In the genomic region with DNA sequence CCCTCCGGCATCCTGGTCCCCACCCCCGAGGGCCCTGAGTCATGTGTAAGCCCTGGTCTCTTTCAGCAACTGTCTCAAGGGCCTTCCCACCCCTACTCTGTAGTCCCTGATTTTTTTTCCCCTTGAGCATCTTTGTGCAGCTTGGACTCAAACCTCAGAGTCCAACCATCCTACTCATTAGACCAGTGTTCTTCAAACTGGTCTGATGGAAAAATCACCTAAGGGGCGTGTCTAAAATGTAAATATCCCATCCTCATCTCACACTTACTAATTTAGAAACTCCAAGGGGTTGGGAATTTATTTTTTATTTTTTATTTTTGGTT, we compare ENCODE assay signal across 8 cellular contexts. TPM values are rescaled to one million over a fixed set of nuclear protein-coding genes. Genes with fewer than 3 reads are reported as not detected.
A peak's percentile ranks its signal among the peaks of the same experiment; 100 is the strongest.
DNase-seq lines count a peak whose midpoint lies in the region; ATAC-seq and TF ChIP-seq lines count a peak whose summit lies in the region.

No MANE protein-coding gene starts in this region.

- no peaks in the 10 kb centered on the region for H3K9me3 ChIP-seq in iPS DF 6.9 (ENCODE audit: control insufficient read depth, insufficient read depth, low read length)

- H3K4me1 ChIP-seq in iPS DF 6.9 (ENCODE audit: control insufficient read depth, insufficient read depth, low read length), result peaks cover 2% of the 10 kb centered on the region; the same call in 1 of the 2 replicates

- no peaks in the 10 kb centered on the region for H3K9me3 Mint-ChIP-seq in activated naive CD4-positive, alpha-beta T cell treated with anti-CD3 and anti-CD28 coated beads for 36 hours
- H3K9me3 Mint-ChIP-seq in WTC11, result no peaks in the 10 kb centered on the region
- H3K9me3 Mint-ChIP-seq in stimulated activated effector memory CD8-positive, alpha-beta T cell treated with anti-CD3 and anti-CD28 coated beads, Interleukin-12 subunit alpha, Interleukin-12 subunit beta, amount 100 ng/mL, for 72 hours, result no peaks in the 10 kb centered on the region

- H3K36me3 Mint-ChIP-seq in activated naive CD4-positive, alpha-beta T cell treated with anti-CD3 and anti-CD28 coated beads for 36 hours (ENCODE audit: low read depth), result peaks cover 3% of the 10 kb centered on the region
- H3K36me3 Mint-ChIP-seq in WTC11, result peaks cover 16% of the 10 kb centered on the region
- H3K36me3 Mint-ChIP-seq in stimulated activated effector memory CD8-positive, alpha-beta T cell treated with anti-CD3 and anti-CD28 coated beads, Interleukin-12 subunit alpha, Interleukin-12 subunit beta, amount 100 ng/mL, for 72 hours, result peaks cover 16% of the 10 kb centered on the region

- H3K4me3 ChIP-seq in iPS DF 6.9 (ENCODE audit: low read length), result peak overlapping the region; percentile 94

- intact Hi-C loops in activated naive CD4-positive, alpha-beta T cell treated with anti-CD3 and anti-CD28 coated beads for 36 hours (cut with micrococcal nuclease), result loop anchor here (2.0 kb wide), 2 partner anchors 56 to 68 kb away; a partner anchor contains a TSS

- peak overlapping the region; percentile 96 for H3K27ac Mint-ChIP-seq in activated naive CD4-positive, alpha-beta T cell treated with anti-CD3 and anti-CD28 coated beads for 36 hours
- H3K27ac Mint-ChIP-seq in WTC11, result peak overlapping the region; percentile 98
- H3K27ac Mint-ChIP-seq in stimulated activated effector memory CD8-positive, alpha-beta T cell treated with anti-CD3 and anti-CD28 coated beads, Interleukin-12 subunit alpha, Interleukin-12 subunit beta, amount 100 ng/mL, for 72 hours, result peak overlapping the region; percentile 92

- no peak for DNase-seq in activated naive CD4-positive, alpha-beta T cell treated with anti-CD3 and anti-CD28 coated beads for 36 hours
- DNase-seq in activated naive CD4-positive, alpha-beta T cell treated with Interleukin-2 at 50 U/mL for 16 hours, result no peak
- DNase-seq in WTC11 (ENCODE audit: low spot score) (no peak), iPS DF 6.9 (ENCODE audit: low read depth, low spot score) (no peak)
- DNase-seq in stimulated activated effector memory CD8-positive, alpha-beta T cell treated with anti-CD3 and anti-CD28 coated beads, Interleukin-12 subunit alpha, Interleukin-12 subunit beta, amount 100 ng/mL, for 72 hours (ENCODE audit: low spot score in 2 of 2), result no peak

- no peak for TF ChIP-seq CTCF in WTC11 (IDR thresholded peaks at IDR 0.05)

- peaks cover 20% of the 10 kb centered on the region for H3K36me3 ChIP-seq in iPS DF 6.9 (ENCODE audit: control insufficient read depth, insufficient read depth, low read length)

- WGBS in iPS DF 6.9 (ENCODE audit: insufficient coverage, insufficient read length), result no CpG with 5 or more reads among the region's 3 CpGs

- no peak for ATAC-seq in WTC11
- no peak for ATAC-seq in stimulated activated effector memory CD8-positive, alpha-beta T cell treated with anti-CD3 and anti-CD28 coated beads, Interleukin-12 subunit alpha, Interleukin-12 subunit beta, amount 100 ng/mL, for 72 hours
- ATAC-seq in GM19397 (IDR thresholded peaks at IDR 0.05; ENCODE audit: unreplicated experiment), result no peak
- no peak for ATAC-seq in HG02973 (IDR thresholded peaks at IDR 0.05; ENCODE audit: unreplicated experiment)
- no peak for ATAC-seq in HG03108 (IDR thresholded peaks at IDR 0.05; ENCODE audit: unreplicated experiment)

- no peak overlapping the region for H3K27ac ChIP-seq in iPS DF 6.9 (ENCODE audit: low read length)

- CTCF ChIA-PET in activated naive CD4-positive, alpha-beta T cell treated with anti-CD3 and anti-CD28 coated beads for 36 hours (lab: Charles Lee), result interaction anchor here (0.8 kb wide), 1 partner anchor 95 kb away, joined by 3 read pairs; no protein-coding TSS in a partner anchor
- CTCF ChIA-PET in WTC11 (lab: Charles Lee), result interaction anchor here (1.4 to 1.9 kb wide), 3 partner anchors 16 to 52 kb away, joined by 3 to 7 read pairs (median 6); a partner anchor contains a TSS

- POLR2A ChIA-PET in WTC11 (lab: Charles Lee), result interaction anchor here (1.0 to 1.2 kb wide), 4 partner anchors 12 to 63 kb away, joined by 3 to 5 read pairs (median 3); no protein-coding TSS in a partner anchor

- no peaks in the 10 kb centered on the region for H3K27me3 Mint-ChIP-seq in activated naive CD4-positive, alpha-beta T cell treated with anti-CD3 and anti-CD28 coated beads for 36 hours (ENCODE audit: low read depth)
- no peaks in the 10 kb centered on the region for H3K27me3 Mint-ChIP-seq in WTC11 (ENCODE audit: low read depth)

- H3K4me3 Mint-ChIP-seq in activated naive CD4-positive, alpha-beta T cell treated with anti-CD3 and anti-CD28 coated beads for 36 hours, result peak overlapping the region; percentile 98
- peak overlapping the region; percentile 97 for H3K4me3 Mint-ChIP-seq in WTC11
- H3K4me3 Mint-ChIP-seq in stimulated activated effector memory CD8-positive, alpha-beta T cell treated with anti-CD3 and anti-CD28 coated beads, Interleukin-12 subunit alpha, Interleukin-12 subunit beta, amount 100 ng/mL, for 72 hours, result peak overlapping the region; percentile 85

- H3K27me3 ChIP-seq in iPS DF 6.9 (ENCODE audit: control insufficient read depth, insufficient read depth, low read length), result no peaks in the 10 kb centered on the region

- peaks cover 39% of the 10 kb centered on the region for H3K4me1 Mint-ChIP-seq in activated naive CD4-positive, alpha-beta T cell treated with anti-CD3 and anti-CD28 coated beads for 36 hours (ENCODE audit: low read depth)
- H3K4me1 Mint-ChIP-seq in WTC11, result peaks cover 31% of the 10 kb centered on the region
- H3K4me1 Mint-ChIP-seq in stimulated activated effector memory CD8-positive, alpha-beta T cell treated with anti-CD3 and anti-CD28 coated beads, Interleukin-12 subunit alpha, Interleukin-12 subunit beta, amount 100 ng/mL, for 72 hours, result peaks cover 55% of the 10 kb centered on the region

TF ChIP-seq in WTC11, 78 proteins besides CTCF, POLR2A, EP300 and RAD21 (continues in another document):
- TF ChIP-seq ZNF232 (CRISPR knock-in tag; IDR thresholded peaks at IDR 0.05) (no peak), ZNF121 (CRISPR knock-in tag; IDR thresholded peaks at IDR 0.05) (no peak), PRRX2 (CRISPR knock-in tag; IDR thresholded peaks at IDR 0.05) (no peak), TP53 (CRISPR knock-in tag; IDR thresholded peaks at IDR 0.05) (no peak), ZNF138 (CRISPR knock-in tag; conservative IDR thresholded peaks at IDR 0.05) (no peak), RORB (CRISPR knock-in tag; IDR thresholded peaks at IDR 0.05) (no peak), FOXP1 (CRISPR knock-in tag; IDR thresholded peaks at IDR 0.05; ENCODE audit: borderline replicate concordance) (no peak), OVOL2 (CRISPR knock-in tag; IDR thresholded peaks at IDR 0.05; ENCODE audit: borderline replicate concordance) (no peak), ZNF671 (CRISPR knock-in tag; IDR thresholded peaks at IDR 0.05) (no peak), FOXK1 (CRISPR knock-in tag; IDR thresholded peaks at IDR 0.05) (no peak)
- TF ChIP-seq, protein P1, sequence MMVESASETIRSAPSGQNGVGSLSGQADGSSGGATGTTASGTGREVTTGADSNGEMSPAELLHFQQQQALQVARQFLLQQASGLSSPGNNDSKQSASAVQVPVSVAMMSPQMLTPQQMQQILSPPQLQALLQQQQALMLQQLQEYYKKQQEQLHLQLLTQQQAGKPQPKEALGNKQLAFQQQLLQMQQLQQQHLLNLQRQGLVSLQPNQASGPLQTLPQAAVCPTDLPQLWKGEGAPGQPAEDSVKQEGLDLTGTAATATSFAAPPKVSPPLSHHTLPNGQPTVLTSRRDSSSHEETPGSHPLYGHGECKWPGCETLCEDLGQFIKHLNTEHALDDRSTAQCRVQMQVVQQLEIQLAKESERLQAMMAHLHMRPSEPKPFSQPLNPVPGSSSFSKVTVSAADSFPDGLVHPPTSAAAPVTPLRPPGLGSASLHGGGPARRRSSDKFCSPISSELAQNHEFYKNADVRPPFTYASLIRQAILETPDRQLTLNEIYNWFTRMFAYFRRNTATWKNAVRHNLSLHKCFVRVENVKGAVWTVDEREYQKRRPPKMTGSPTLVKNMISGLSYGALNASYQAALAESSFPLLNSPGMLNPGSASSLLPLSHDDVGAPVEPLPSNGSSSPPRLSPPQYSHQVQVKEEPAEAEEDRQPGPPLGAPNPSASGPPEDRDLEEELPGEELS (CRISPR knock-in tag; IDR thresholded peaks at IDR 0.05), result no peak
- TF ChIP-seq, protein P2, sequence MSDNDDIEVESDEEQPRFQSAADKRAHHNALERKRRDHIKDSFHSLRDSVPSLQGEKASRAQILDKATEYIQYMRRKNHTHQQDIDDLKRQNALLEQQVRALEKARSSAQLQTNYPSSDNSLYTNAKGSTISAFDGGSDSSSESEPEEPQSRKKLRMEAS (CRISPR knock-in tag; IDR thresholded peaks at IDR 0.05), result no peak
- TF ChIP-seq, protein P3, sequence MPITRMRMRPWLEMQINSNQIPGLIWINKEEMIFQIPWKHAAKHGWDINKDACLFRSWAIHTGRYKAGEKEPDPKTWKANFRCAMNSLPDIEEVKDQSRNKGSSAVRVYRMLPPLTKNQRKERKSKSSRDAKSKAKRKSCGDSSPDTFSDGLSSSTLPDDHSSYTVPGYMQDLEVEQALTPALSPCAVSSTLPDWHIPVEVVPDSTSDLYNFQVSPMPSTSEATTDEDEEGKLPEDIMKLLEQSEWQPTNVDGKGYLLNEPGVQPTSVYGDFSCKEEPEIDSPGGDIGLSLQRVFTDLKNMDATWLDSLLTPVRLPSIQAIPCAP (CRISPR knock-in tag; IDR thresholded peaks at IDR 0.05), result no peak
- TF ChIP-seq, protein P4, sequence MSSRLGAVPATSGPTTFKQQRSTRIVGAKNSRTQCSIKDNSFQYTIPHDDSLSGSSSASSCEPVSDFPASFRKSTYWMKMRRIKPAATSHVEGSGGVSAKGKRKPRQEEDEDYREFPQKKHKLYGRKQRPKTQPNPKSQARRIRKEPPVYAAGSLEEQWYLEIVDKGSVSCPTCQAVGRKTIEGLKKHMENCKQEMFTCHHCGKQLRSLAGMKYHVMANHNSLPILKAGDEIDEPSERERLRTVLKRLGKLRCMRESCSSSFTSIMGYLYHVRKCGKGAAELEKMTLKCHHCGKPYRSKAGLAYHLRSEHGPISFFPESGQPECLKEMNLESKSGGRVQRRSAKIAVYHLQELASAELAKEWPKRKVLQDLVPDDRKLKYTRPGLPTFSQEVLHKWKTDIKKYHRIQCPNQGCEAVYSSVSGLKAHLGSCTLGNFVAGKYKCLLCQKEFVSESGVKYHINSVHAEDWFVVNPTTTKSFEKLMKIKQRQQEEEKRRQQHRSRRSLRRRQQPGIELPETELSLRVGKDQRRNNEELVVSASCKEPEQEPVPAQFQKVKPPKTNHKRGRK (CRISPR knock-in tag; IDR thresholded peaks at IDR 0.05; ENCODE audit: borderline replicate concordance), result no peak

RNA-seq across cellular contexts. Expression of a gene that starts 0.6 kb away (rescaled TPM):
- total RNA-seq in activated naive CD4-positive, alpha-beta T cell treated with anti-CD3 and anti-CD28 coated beads for 36 hours, result 10 to 100 TPM; 15.9 to 19.4 TPM
- total RNA-seq in WTC11 (2021), result 121 to 122 TPM (median 121 TPM) in 3 replicates

RNA-seq across cellular contexts. Expression of a gene that starts 4.7 kb away (rescaled TPM):
- 10 to 100 TPM; 79.8 to 83.9 TPM for total RNA-seq in activated naive CD4-positive, alpha-beta T cell treated with anti-CD3 and anti-CD28 coated beads for 36 hours
- total RNA-seq in WTC11 (2021), result 96.8 to 102 TPM (median 98.0 TPM) in 3 replicates

RNA-seq across cellular contexts. Expression of a gene that starts 52.3 kb away (rescaled TPM):
- 10 to 100 TPM; 17.9 to 18.9 TPM for total RNA-seq in activated naive CD4-positive, alpha-beta T cell treated with anti-CD3 and anti-CD28 coated beads for 36 hours
- total RNA-seq in WTC11 (2021), result 54.0 to 61.6 TPM (median 59.0 TPM) in 3 replicates

RNA-seq across cellular contexts. Expression of a gene that starts 56.4 kb away (rescaled TPM):
- 10 to 100 TPM; 25.6 to 26.7 TPM for total RNA-seq in activated naive CD4-positive, alpha-beta T cell treated with anti-CD3 and anti-CD28 coated beads for 36 hours
- total RNA-seq in WTC11 (2021), result 32.1 to 36.3 TPM (median 32.7 TPM) in 3 replicates
